Comparison of ENCODE assay signal across 8 cellular contexts in the genomic region with DNA sequence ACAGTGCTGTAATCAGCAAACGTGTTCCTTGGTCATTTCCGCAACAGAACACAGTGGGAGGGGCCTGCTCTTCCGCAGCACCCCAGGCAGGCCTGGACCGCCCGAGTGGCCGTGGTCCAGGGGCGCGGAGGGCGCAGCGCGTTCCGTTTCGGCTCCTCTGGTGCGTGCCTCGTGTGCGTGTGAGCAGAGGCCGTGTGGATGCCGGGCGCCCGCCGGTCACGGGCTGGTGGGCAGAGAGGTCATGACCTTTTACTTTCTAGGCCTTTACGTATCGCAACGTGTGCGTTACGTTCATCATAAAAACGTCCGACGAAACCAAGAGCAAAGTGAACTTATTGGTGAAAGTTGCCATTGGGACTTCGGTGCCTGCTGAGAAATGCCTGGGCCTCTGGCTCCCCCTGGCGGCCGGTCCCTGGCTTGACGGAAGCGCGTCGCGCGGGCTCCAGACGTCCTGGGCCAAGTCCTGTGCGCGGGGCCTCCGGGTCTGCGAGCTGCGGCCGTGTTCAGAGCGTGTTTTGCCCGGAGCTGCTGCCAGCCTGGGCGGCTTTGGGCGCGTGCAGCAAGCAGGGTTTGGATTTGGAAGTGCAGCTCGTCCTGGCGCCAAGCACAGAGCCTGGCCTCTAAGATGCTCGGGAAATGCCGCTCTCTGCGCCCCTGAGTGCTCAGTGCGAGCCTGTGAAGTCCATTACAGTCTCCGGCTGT. TPM values are rescaled to one million over a fixed set of nuclear protein-coding genes. Genes with fewer than 3 reads are reported as not detected.
DNase-seq lines count a peak whose midpoint lies in the region; ATAC-seq and TF ChIP-seq lines count a peak whose summit lies in the region.

No MANE protein-coding gene starts in this region.

- no peaks in the 10 kb centered on the region for H3K36me3 Mint-ChIP-seq in activated CD4-positive, alpha-beta T cell treated with anti-CD3 and anti-CD28 coated beads, Interleukin-2, amount 10 ng/mL, durations not matched to agents 24 days and 14 days (ENCODE audit: low read depth)

- peak; percentile 88 for TF ChIP-seq CTCF in choroid plexus epithelial cell (conservative IDR thresholded peaks at IDR 0.05; ENCODE audit: low read depth, low read length)

- H3K4me3 Mint-ChIP-seq in activated CD4-positive, alpha-beta T cell treated with anti-CD3 and anti-CD28 coated beads, Interleukin-2, amount 10 ng/mL, durations not matched to agents 24 days and 14 days, result peak overlapping the region; percentile 71

- H3K4me3 ChIP-seq in choroid plexus epithelial cell (ENCODE audit: low read depth, low read length), result peak overlapping the region; percentile 53

- intact Hi-C loops in activated CD4-positive, alpha-beta T cell treated with anti-CD3 and anti-CD28 coated beads, Interleukin-2, amount 10 ng/mL, durations not matched to agents 24 days and 14 days (cut with micrococcal nuclease), result loop anchor here (1.0 kb wide), 2 partner anchors 147 to 299 kb away; no protein-coding TSS in a partner anchor

- no peak overlapping the region for H3K27ac Mint-ChIP-seq in activated CD4-positive, alpha-beta T cell treated with anti-CD3 and anti-CD28 coated beads, Interleukin-2, amount 10 ng/mL, durations not matched to agents 24 days and 14 days

- ATAC-seq in left lobe of liver (peak; percentile 87), GM21529 (IDR thresholded peaks at IDR 0.05; ENCODE audit: unreplicated experiment) (no peak)

- H3K27me3 Mint-ChIP-seq in activated CD4-positive, alpha-beta T cell treated with anti-CD3 and anti-CD28 coated beads, Interleukin-2, amount 10 ng/mL, durations not matched to agents 24 days and 14 days, result peaks cover 1% of the 10 kb centered on the region

- no peaks in the 10 kb centered on the region for H3K4me1 Mint-ChIP-seq in activated CD4-positive, alpha-beta T cell treated with anti-CD3 and anti-CD28 coated beads, Interleukin-2, amount 10 ng/mL, durations not matched to agents 24 days and 14 days

- no peaks in the 10 kb centered on the region for H3K9me3 Mint-ChIP-seq in activated CD4-positive, alpha-beta T cell treated with anti-CD3 and anti-CD28 coated beads, Interleukin-2, amount 10 ng/mL, durations not matched to agents 24 days and 14 days

- DNase-seq in CD1c-positive myeloid dendritic cell (ENCODE audit: extremely low spot score) (peak; percentile 90), GOT3 (lab: John Stamatoyannopoulos, UW) (peak; percentile 48), NCI-H345 treated with DMSO at 0.1 percent for 48 hours (lab: John Stamatoyannopoulos, UW; ENCODE audit: unreplicated experiment) (peak; percentile 51), choroid plexus epithelial cell (ENCODE audit: low read depth) (peak; percentile 94), left lobe of liver (ENCODE audit: low spot score) (peak; percentile 88)
- DNase-seq in activated CD4-positive, alpha-beta T cell treated with anti-CD3 and anti-CD28 coated beads, Interleukin-2, amount 10 ng/mL, durations not matched to agents 24 days and 14 days, result peak; percentile 95
- peak; percentile 71 for DNase-seq in stimulated activated CD4-positive, alpha-beta T cell treated with anti-CD3 and anti-CD28 coated beads, Interleukin-2, amount 100 ng/mL, for 4 hours (ENCODE audit: low read depth)

RNA-seq across cellular contexts. Expression of a gene that starts 34.4 kb away (rescaled TPM):
- total RNA-seq in activated CD4-positive, alpha-beta T cell treated with anti-CD3 and anti-CD28 coated beads, Interleukin-2, amount 10 ng/mL, durations not matched to agents 24 days and 14 days, result 3.1 and 3.2 TPM in 2 replicates
- 499 TPM for total RNA-seq in left lobe of liver

Comparison
In these comparisons a context has a peak if more than half of its experiments do, and no peak if none do; other contexts are left out.
1. RNA of a gene that starts 34.4 kb away (total RNA-seq): 499 TPM in left lobe of liver (single experiment); 3.1 to 3.2 TPM in activated CD4-positive, alpha-beta T cell treated with anti-CD3 and anti-CD28 coated beads, Interleukin-2, amount 10 ng/mL, durations not matched to agents 24 days and 14 days; every median in the first group is over 100 times any median in the second.
2. Peak in every context shown above with its lines, with median percentiles within 50 percentile points of each other: DNase-seq.